In the genomic region with DNA sequence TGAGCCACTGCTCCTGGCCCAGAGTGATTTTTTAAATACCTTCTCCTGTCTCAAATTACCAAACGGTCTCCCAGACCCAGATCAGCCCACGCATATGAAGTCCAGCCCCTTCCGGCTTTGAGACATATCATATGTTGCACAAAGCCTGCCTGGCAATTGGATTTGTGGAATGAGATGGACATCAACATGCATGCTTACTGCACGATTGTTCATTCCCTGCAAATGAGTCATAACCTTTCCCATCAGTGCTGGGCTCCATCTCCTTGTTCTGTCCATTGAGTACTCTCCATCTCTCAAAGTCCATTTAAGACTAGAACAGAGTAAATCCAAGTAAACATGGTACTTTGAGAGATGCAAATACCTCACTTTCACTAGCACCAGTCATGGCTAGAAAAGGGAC, we compare ENCODE assay signal across 11 cellular contexts.
A peak's percentile ranks its signal among the peaks of the same experiment; 100 is the strongest.
DNase-seq lines count a peak whose midpoint lies in the region; ATAC-seq and TF ChIP-seq lines count a peak whose summit lies in the region.
"Had no signal": no experiment of that assay in that cellular context is flagged by ENCODE, and none has a peak within 500 bp of the region (broad histone marks: within the 10 kb centered on the region; RNA-seq: fewer than 3 reads in every experiment).

No MANE protein-coding gene starts in this region.

- no peak overlapping the region for H3K4me3 Mint-ChIP-seq in neural progenitor cell

- peaks cover 3% of the 10 kb centered on the region for H3K4me1 Mint-ChIP-seq in neural progenitor cell

- no peak overlapping the region for H3K27ac Mint-ChIP-seq in neural progenitor cell

- H3K27me3 ChIP-seq in neural progenitor cell: no peaks in the 10 kb centered on the region

- H2AFZ ChIP-seq in neural progenitor cell (replicated peaks): no peak overlapping the region

- no peaks in the 10 kb centered on the region for H4K20me1 ChIP-seq in neural progenitor cell (ENCODE audit: low read depth)

- no peaks in the 10 kb centered on the region for H3K4me1 ChIP-seq in neural progenitor cell

- POLR2A ChIA-PET in RWPE1 (lab: Yijun Ruan, JAX; ENCODE audit: low non-redundant PET): no interaction called here

- H3K27ac ChIP-seq in RWPE1 (no peak overlapping the region), neural progenitor cell (no peak overlapping the region)

- H3K79me2 ChIP-seq in neural progenitor cell (ENCODE audit: low read depth): no peaks in the 10 kb centered on the region

- H3K36me3 ChIP-seq in neural progenitor cell: no peaks in the 10 kb centered on the region

- TF ChIP-seq CTCF in RWPE1 (conservative IDR thresholded peaks at IDR 0.05; ENCODE audit: low read depth) (no peak), neural progenitor cell (IDR thresholded peaks at IDR 0.05) (no peak)

- DNase-seq in H4 (ENCODE audit: low spot score): peak; percentile 84
- peak; percentile 69 for DNase-seq in amniotic stem cell (lab: John Stamatoyannopoulos, UW)
- peak; percentile 69 for DNase-seq in hepatic stellate cell (ENCODE audit: low spot score)
- DNase-seq in stromal cell of bone marrow (ENCODE audit: low read depth): peak; percentile 88
- DNase-seq in RWPE1 (ENCODE audit: low spot score): no peak
- no peak for DNase-seq in neural progenitor cell (ENCODE audit: low spot score)
- DNase-seq: activated CD4-positive, CD25-positive, alpha-beta regulatory T cell; GOT3; midbrain; NCI-H510A had no signal

- CTCF ChIA-PET in RWPE1 (lab: Yijun Ruan, JAX): no interaction called here

- H3K4me2 ChIP-seq in neural progenitor cell: no peak overlapping the region

- H3K9ac ChIP-seq in neural progenitor cell: no peak overlapping the region

- no peak for ATAC-seq in GM21526 (IDR thresholded peaks at IDR 0.05; ENCODE audit: low FRiP score, unreplicated experiment)

- H3K27me3 Mint-ChIP-seq in neural progenitor cell (ENCODE audit: insufficient read depth, low read depth): no peaks in the 10 kb centered on the region

- H3K36me3 Mint-ChIP-seq in neural progenitor cell: no peaks in the 10 kb centered on the region

- no peaks in the 10 kb centered on the region for H3K9me3 ChIP-seq in neural progenitor cell (ENCODE audit: low read depth)

- H3F3A ChIP-seq in neural progenitor cell (ENCODE audit: low read depth): no peaks in the 10 kb centered on the region

- no peak overlapping the region for H3K4me3 ChIP-seq in neural progenitor cell

- H3K9me3 Mint-ChIP-seq in neural progenitor cell: no peaks in the 10 kb centered on the region

Comparison
In these comparisons a context has a peak if more than half of its experiments do, and no peak if none do; other contexts are left out.
1. DNase-seq: peak in H4 (single experiment), amniotic stem cell (single experiment), hepatic stellate cell (single experiment) and stromal cell of bone marrow (single experiment); none in RWPE1 (single experiment) and neural progenitor cell (single experiment).